Comparison of ENCODE assay signal across 8 cellular contexts in genomic region chr6:111086685-111087084, GRCh38. TPM values are rescaled to one million over a fixed set of nuclear protein-coding genes. Genes with fewer than 3 reads are reported as not detected.
DNase-seq lines count a peak whose midpoint lies in the region; ATAC-seq, FAIRE-seq and TF ChIP-seq lines count a peak whose summit lies in the region.

No MANE protein-coding gene starts in this region.

- H4K8ac ChIP-seq in IMR-90 (ENCODE audit: low read depth in 2 of 2, low read length in 2 of 2): no peak overlapping the region

- no peak overlapping the region for H2AK9ac ChIP-seq in IMR-90 (replicated peaks; ENCODE audit: low read depth, low read length, poor library complexity)

- no peaks in the 10 kb centered on the region for H3K9me3 Mint-ChIP-seq in naive thymus-derived CD4-positive, alpha-beta T cell

- CTCF ChIA-PET in IMR-90 (lab: Yijun Ruan, JAX): no interaction called here
- CTCF ChIA-PET in naive thymus-derived CD4-positive, alpha-beta T cell (lab: Charles Lee): interaction anchor here (0.8 kb wide), 1 partner anchor 121 kb away, joined by 3 read pairs; no protein-coding TSS in a partner anchor

- peak overlapping the region; percentile 100 for H3K4me2 ChIP-seq in IMR-90 (ENCODE audit: low read depth, low read length)

- no peaks in the 10 kb centered on the region for H3K36me3 ChIP-seq in ACC112 (ENCODE audit: insufficient read depth, low read length)
- H3K36me3 ChIP-seq in IMR-90 (ENCODE audit: control insufficient read depth, insufficient read depth, low read length): no peaks in the 10 kb centered on the region
- H3K36me3 ChIP-seq in bronchial epithelial cell (ENCODE audit: control insufficient read depth, insufficient read depth, low read length): no peaks in the 10 kb centered on the region
- H3K36me3 ChIP-seq in naive thymus-derived CD4-positive, alpha-beta T cell (ENCODE audit: control insufficient read depth in 2 of 3, insufficient read depth in 3 of 3, low read length in 3 of 3): peaks cover 0 to 5% (median 0%) of the 10 kb centered on the region in 3 experiments

- no peak for TF ChIP-seq RAD21 in IMR-90 (IDR thresholded peaks at IDR 0.05; ENCODE audit: low read length)

- H3K4me1 Mint-ChIP-seq in naive thymus-derived CD4-positive, alpha-beta T cell: peaks cover 19 to 49% (median 44%) of the 10 kb centered on the region in 7 donors

- BruUV-seq in IMR-90 (replicated peaks; lab: Mats Ljungman, UMichigan): no TSS peak

- H2AFZ ChIP-seq in ACC112 (ENCODE audit: low read length, unreplicated experiment): peak overlapping the region; percentile 64
- H2AFZ ChIP-seq in IMR-90 (replicated peaks; ENCODE audit: low read length, poor library complexity): no peak overlapping the region

- DNase-seq in IMR-90 (no peak), bronchial epithelial cell (ENCODE audit: low read depth) (peak; percentile 7), left colon (no peak), SHP77 (lab: John Stamatoyannopoulos, UW) (no peak), NCI-H2107 (lab: John Stamatoyannopoulos, UW) (no peak)
- DNase-seq in naive thymus-derived CD4-positive, alpha-beta T cell: no peak

- POLR2A ChIA-PET in IMR-90 (lab: Charles Lee; ENCODE audit: unreplicated experiment): no interaction called here
- POLR2A ChIA-PET in naive thymus-derived CD4-positive, alpha-beta T cell (lab: Charles Lee): interaction anchor here (0.8 to 1.4 kb wide), 5 partner anchors 35 to 914 kb away, joined by 3 to 4 read pairs (median 3); partner anchors contain the start of gene CDK19

- H2AK5ac ChIP-seq in IMR-90 (ENCODE audit: low read depth, low read length): no peak overlapping the region

- H3K9me3 ChIP-seq in IMR-90 (ENCODE audit: control insufficient read depth, insufficient read depth, low read length): no peaks in the 10 kb centered on the region
- H3K9me3 ChIP-seq in naive thymus-derived CD4-positive, alpha-beta T cell (ENCODE audit: control insufficient read depth in 2 of 3, low read length in 3 of 3): no peaks in the 10 kb centered on the region

- no peak overlapping the region for H2BK15ac ChIP-seq in IMR-90 (ENCODE audit: low read depth, low read length)

- H3K4me3 ChIP-seq in ACC112 (ENCODE audit: low read depth, low read length): peak overlapping the region; percentile 76
- no peak overlapping the region for H3K4me3 ChIP-seq in IMR-90 (ENCODE audit: insufficient read depth, low read depth, low read length)
- no peak overlapping the region for H3K4me3 ChIP-seq in bronchial epithelial cell (ENCODE audit: low read depth, low read length)
- peak overlapping the region; percentile 83 for H3K4me3 ChIP-seq in naive thymus-derived CD4-positive, alpha-beta T cell (ENCODE audit: low read length)

- no CpG with 5 or more reads among the region's 5 CpGs for WGBS in IMR-90 (ENCODE audit: extremely low coverage in 2 of 2, insufficient read length in 1 of 2), 2 experiments

- no peak overlapping the region for H2BK5ac ChIP-seq in IMR-90 (ENCODE audit: low read depth, low read length, poor library complexity, severe bottlenecking)

- H3K9me1 ChIP-seq in IMR-90 (ENCODE audit: insufficient read depth, low read length): no peaks in the 10 kb centered on the region

- intact Hi-C loops in IMR-90 (cut with micrococcal nuclease) (no loop called here), left colon (cut with DNase I, micrococcal nuclease) (no loop called here)
- intact Hi-C loops in naive thymus-derived CD4-positive, alpha-beta T cell (cut with micrococcal nuclease): loop anchor here (1.0 to 10.0 kb wide), 14 partner anchors 29 to 1396 kb away; partner anchors contain the start of genes FAM229B (in 2 of the 2), REV3L (in 2 of the 2), TUBE1 (in 2 of the 2) and AK9 (in 1 of the 2)

- H3K23ac ChIP-seq in IMR-90 (ENCODE audit: low read depth, low read length): peak overlapping the region; percentile 56; the same call in 1 of the 2 replicates

- H3K27ac ChIP-seq in ACC112 (ENCODE audit: low read depth, low read length) (no peak overlapping the region), IMR-90 (ENCODE audit: insufficient read depth, low read length) (no peak overlapping the region)
- peak overlapping the region; percentile 80 for H3K27ac ChIP-seq in naive thymus-derived CD4-positive, alpha-beta T cell (ENCODE audit: low read depth, low read length)

- H4K91ac ChIP-seq in IMR-90 (ENCODE audit: insufficient read depth, low read depth, low read length): no peak overlapping the region

- H3K4ac ChIP-seq in IMR-90 (ENCODE audit: low read depth, low read length): no peak overlapping the region

- no peak overlapping the region for H3K9ac ChIP-seq in IMR-90 (ENCODE audit: low read depth, low read length)

- H3K79me1 ChIP-seq in IMR-90 (ENCODE audit: low read depth in 1 of 2, low read length in 2 of 2): no peaks in the 10 kb centered on the region

- ATAC-seq in IMR-90 (ENCODE audit: low read depth) (no peak), left colon (no peak), HG03469 (IDR thresholded peaks at IDR 0.05; ENCODE audit: unreplicated experiment) (no peak)
- no peak for ATAC-seq in naive thymus-derived CD4-positive, alpha-beta T cell

- no peaks in the 10 kb centered on the region for H3K4me1 ChIP-seq in ACC112 (ENCODE audit: control insufficient read depth, insufficient read depth, low read length, unreplicated experiment)
- H3K4me1 ChIP-seq in IMR-90 (ENCODE audit: control insufficient read depth, insufficient read depth, low read length): peaks cover 2% of the 10 kb centered on the region
- peaks cover 10 to 17% of the 10 kb centered on the region in 2 donors for H3K4me1 ChIP-seq in naive thymus-derived CD4-positive, alpha-beta T cell (ENCODE audit: control insufficient read depth in 2 of 2, insufficient read depth in 2 of 2, low read length in 2 of 2)

- peaks cover 0 to 2% (median 0%) of the 10 kb centered on the region in 5 donors for H3K36me3 Mint-ChIP-seq in naive thymus-derived CD4-positive, alpha-beta T cell

- H4K20me1 ChIP-seq in IMR-90 (ENCODE audit: insufficient read depth, low read length): no peaks in the 10 kb centered on the region

- no peak for TF ChIP-seq CTCF in IMR-90 (conservative IDR thresholded peaks at IDR 0.05; ENCODE audit: low read depth, low read length)
- TF ChIP-seq CTCF in bronchial epithelial cell (IDR thresholded peaks at IDR 0.05; ENCODE audit: insufficient read depth, low read length, severe bottlenecking): no peak

- H3K27ac Mint-ChIP-seq in naive thymus-derived CD4-positive, alpha-beta T cell: peak overlapping the region in 8 of 9 donors; percentile 83 to 97 (median 94)

- dilution Hi-C loops in IMR-90 (cut with HindIII; ENCODE audit: low sequenced_read_pairs, unreplicated experiment): no loop called here

- H2BK20ac ChIP-seq in IMR-90 (ENCODE audit: low read depth, low read length): no peak overlapping the region

- H3K27me3 ChIP-seq in ACC112 (ENCODE audit: insufficient read depth, low read length) (peaks cover 70% of the 10 kb centered on the region), IMR-90 (ENCODE audit: control insufficient read depth, insufficient read depth, low read length) (peaks cover 51% of the 10 kb centered on the region), bronchial epithelial cell (ENCODE audit: control insufficient read depth, insufficient read depth, low read length) (peaks cover 16% of the 10 kb centered on the region)
- no peaks in the 10 kb centered on the region for H3K27me3 ChIP-seq in naive thymus-derived CD4-positive, alpha-beta T cell (ENCODE audit: control insufficient read depth in 2 of 2, insufficient read depth in 2 of 2, low read length in 2 of 2)

- H2BK120ac ChIP-seq in IMR-90 (ENCODE audit: low read depth, low read length): no peak overlapping the region

- TF ChIP-seq POLR2A in IMR-90 (IDR thresholded peaks at IDR 0.05; ENCODE audit: low read depth, low read length): no peak

- peak overlapping the region; percentile 82 to 97 (median 91) for H3K4me3 Mint-ChIP-seq in naive thymus-derived CD4-positive, alpha-beta T cell

- H3K18ac ChIP-seq in IMR-90 (ENCODE audit: low read depth, low read length): no peak overlapping the region

- no peak overlapping the region for H3K14ac ChIP-seq in IMR-90 (replicated peaks; ENCODE audit: low read depth, low read length)

- no peak overlapping the region for H4K5ac ChIP-seq in IMR-90 (ENCODE audit: low read depth, low read length)

- no peak for FAIRE-seq in bronchial epithelial cell (lab: Jason Lieb, UNC)

- H3K79me2 ChIP-seq in ACC112 (ENCODE audit: control insufficient read depth, insufficient read depth, low read length, unreplicated experiment): no peaks in the 10 kb centered on the region

- in situ Hi-C loops in IMR-90 (cut with MboI; ENCODE audit: low sequenced_read_pairs): no loop called here

- peaks cover 0 to 24% (median 0%) of the 10 kb centered on the region in 5 donors for H3K27me3 Mint-ChIP-seq in naive thymus-derived CD4-positive, alpha-beta T cell

- no peak overlapping the region for H3K56ac ChIP-seq in IMR-90 (ENCODE audit: extremely low read depth, insufficient read depth, low read length)

TF ChIP-seq in IMR-90, 13 proteins besides CTCF, POLR2A, EP300 and RAD21 (continues in another document):
- no peak for TF ChIP-seq MAFK (IDR thresholded peaks at IDR 0.05; ENCODE audit: low read depth, low read length)
- no peak for TF ChIP-seq USF2 (IDR thresholded peaks at IDR 0.05; ENCODE audit: low read depth, low read length)
- no peak for TF ChIP-seq BHLHE40 (IDR thresholded peaks at IDR 0.05; ENCODE audit: low read depth, low read length)
- no peak for TF ChIP-seq CEBPB (IDR thresholded peaks at IDR 0.05; ENCODE audit: low read depth, low read length)
- no peak for TF ChIP-seq RFX5 (IDR thresholded peaks at IDR 0.05; ENCODE audit: low read depth, low read length)
- TF ChIP-seq MAZ (IDR thresholded peaks at IDR 0.05; ENCODE audit: borderline replicate concordance, low read depth, low read length): no peak
- TF ChIP-seq NFE2L2 (IDR thresholded peaks at IDR 0.05; ENCODE audit: low read depth, low read length): no peak

RNA-seq across cellular contexts. Expression of gene SLC16A10, which starts 0.6 kb away (rescaled TPM):
- total RNA-seq in IMR-90 (2012; rRNA removed) (0.28 TPM in 1 of 2 replicates, not detected in the other), bronchial epithelial cell (under 0.01 and 0.26 TPM in 2 replicates), left colon (1 to 10 TPM; 4.0 TPM)
- polyA plus RNA-seq in IMR-90 (2012; rRNA removed): not detected in 2 replicates
- not detected in 2 replicates for polyA plus RNA-seq in IMR-90 (2012; cell fraction: cytosol; rRNA removed)
- polyA plus RNA-seq in IMR-90 (2012; cell fraction: nucleus; rRNA removed; ENCODE audit: low replicate concordance): not detected in 2 replicates
- 10 to 100 TPM in 3 of 5 experiments, 1 to 10 TPM in 2; 1.6 to 27.7 (median 16.7) TPM for total RNA-seq in naive thymus-derived CD4-positive, alpha-beta T cell
- polyA plus RNA-seq in naive thymus-derived CD4-positive, alpha-beta T cell: 10 to 100 TPM; 10.6 to 22.6 TPM

Comparison
In these comparisons a context has a peak if more than half of its experiments do, and no peak if none do; other contexts are left out.
1. H3K4me3 ChIP-seq: peak in ACC112 (single experiment) and naive thymus-derived CD4-positive, alpha-beta T cell (single experiment); none in IMR-90 (single experiment) and bronchial epithelial cell (single experiment).
2. intact Hi-C loops: an anchor here in naive thymus-derived CD4-positive, alpha-beta T cell (1.0 to 10.0 kb wide); none called in IMR-90 and left colon.